8 cellular contexts compared by ENCODE assay signal in the genomic region with DNA sequence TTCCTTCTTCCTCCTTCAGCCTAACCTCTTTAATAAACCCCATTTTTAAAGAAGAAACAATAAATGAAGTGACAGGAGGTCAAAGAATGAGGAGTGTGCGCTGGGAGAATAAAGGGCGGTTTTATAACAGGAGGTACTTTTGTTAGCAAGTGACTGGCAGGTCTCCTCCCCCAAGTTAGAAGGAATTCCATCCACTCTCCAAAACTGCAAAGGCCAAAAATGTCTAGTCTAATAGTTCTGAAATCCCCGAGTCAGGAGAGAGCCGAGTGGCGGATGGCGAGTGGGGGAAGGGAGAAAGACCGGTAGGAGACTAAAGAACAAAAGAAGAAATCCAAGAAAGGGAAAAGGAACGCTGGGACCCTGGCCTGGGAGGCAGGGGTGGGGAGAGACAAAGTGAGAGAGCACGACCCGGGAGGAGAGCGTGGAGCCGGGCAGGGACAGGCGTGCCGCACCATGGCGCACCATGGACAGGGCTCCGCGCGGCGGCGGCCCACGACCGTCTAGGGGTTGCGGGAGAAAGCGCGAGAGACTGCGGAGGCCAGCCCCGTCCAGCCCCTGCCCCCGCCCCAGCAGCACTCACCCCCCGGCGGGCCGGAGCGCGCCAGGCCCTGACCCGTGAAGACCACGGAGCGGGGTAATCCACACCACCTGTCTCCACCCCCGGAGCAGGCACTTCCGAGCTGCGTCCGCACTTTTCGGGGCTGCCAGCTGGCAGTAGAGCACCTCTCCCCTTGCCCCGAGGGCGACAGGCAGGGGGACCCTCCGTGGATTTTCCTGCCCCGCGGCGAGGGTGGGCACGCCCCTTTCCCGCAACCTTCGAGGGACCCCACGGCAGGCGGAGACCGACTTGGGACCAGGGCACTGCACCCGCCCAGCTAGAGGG. TPM values are rescaled to one million over a fixed set of nuclear protein-coding genes. Genes with fewer than 3 reads are reported as not detected.
DNase-seq lines count a peak whose midpoint lies in the region; ATAC-seq, FAIRE-seq and TF ChIP-seq lines count a peak whose summit lies in the region.

No MANE protein-coding gene starts in this region.

- H3K4me3 Mint-ChIP-seq in H9 (peak overlapping the region; percentile 86 to 98), astrocyte (ENCODE audit: unreplicated experiment) (peak overlapping the region; percentile 99)

- no peak overlapping the region for H2BK20ac ChIP-seq in H9 (ENCODE audit: low read depth, low read length, poor library complexity, severe bottlenecking)

- DNase-seq in A673 (ENCODE audit: low spot score) (no peak), H9 (peak; percentile 48), astrocyte (ENCODE audit: low read depth) (peak; percentile 60), iPS-NIHi7 (ENCODE audit: extremely low spot score) (peak; percentile 35), thyroid gland (peak; percentile 8 to 15), DMS153 (lab: John Stamatoyannopoulos, UW) (no peak)

- H3K27ac Mint-ChIP-seq in H9 (no peak overlapping the region), astrocyte (ENCODE audit: unreplicated experiment) (peak overlapping the region; percentile 88)

- no peak overlapping the region for H4K8ac ChIP-seq in H9 (replicated peaks; ENCODE audit: insufficient read length, low read depth, low read length)

- H4K91ac ChIP-seq in H9 (ENCODE audit: insufficient read length, low read depth, low read length), result no peak overlapping the region

- no peak overlapping the region for H2BK120ac ChIP-seq in H9 (ENCODE audit: low read depth, low read length, poor library complexity, severe bottlenecking)

- intact Hi-C loops in A673 (cut with micrococcal nuclease; ENCODE audit: unreplicated experiment), result no loop called here
- intact Hi-C loops in thyroid gland (cut with DNase I), result no loop called here

- no peaks in the 10 kb centered on the region; a peak in 1 of 7 replicates for H3K36me3 Mint-ChIP-seq in H9 (ENCODE audit: insufficient read depth in 1 of 3, low read depth in 3 of 3)
- H3K36me3 Mint-ChIP-seq in astrocyte (ENCODE audit: low read depth, unreplicated experiment), result no peaks in the 10 kb centered on the region

- POLR2A ChIA-PET in A673 (lab: Charles Lee; ENCODE audit: low non-redundant PET), result no interaction called here

- no peaks in the 10 kb centered on the region for H3K79me1 ChIP-seq in H9 (ENCODE audit: insufficient read depth, low read depth, low read length, poor library complexity, severe bottlenecking)

- H3K4me1 ChIP-seq in A673 (ENCODE audit: insufficient read depth, low read length, poor library complexity, severe bottlenecking), result peaks cover 4% of the 10 kb centered on the region
- H3K4me1 ChIP-seq in H9 (ENCODE audit: insufficient read depth, low read length), result no peaks in the 10 kb centered on the region; the same call in 1 of the 2 replicates
- H3K4me1 ChIP-seq in astrocyte (ENCODE audit: insufficient read depth, low read length), result peaks cover 10% of the 10 kb centered on the region
- H3K4me1 ChIP-seq in thyroid gland, result peaks cover 4 to 17% of the 10 kb centered on the region in 2 donors

- H3K23me2 ChIP-seq in H9 (ENCODE audit: insufficient read length, low read depth, low read length, poor library complexity, severe bottlenecking), result peaks cover 16% of the 10 kb centered on the region

- H3K56ac ChIP-seq in H9 (ENCODE audit: insufficient read length, low read depth, low read length), result no peak overlapping the region

- peaks cover 3% of the 10 kb centered on the region; the same call in 1 of the 2 replicates for H3K79me2 ChIP-seq in H9 (ENCODE audit: insufficient read depth, low read length)
- peaks cover 82% of the 10 kb centered on the region for H3K79me2 ChIP-seq in astrocyte (ENCODE audit: insufficient read depth, low read length)

- no peak overlapping the region for H4K5ac ChIP-seq in H9 (ENCODE audit: insufficient read length, low read depth, low read length)

- CTCF ChIA-PET in A673 (lab: Charles Lee), result no interaction called here

- no peak overlapping the region for H2BK5ac ChIP-seq in H9 (ENCODE audit: insufficient read length, low read length)

- H2AFZ ChIP-seq in H9 (ENCODE audit: low read length), result no peak overlapping the region
- no peak overlapping the region for H2AFZ ChIP-seq in astrocyte (ENCODE audit: low read depth, low read length)

- H3K27me3 Mint-ChIP-seq in H9 (ENCODE audit: low read depth), result peaks cover 18% of the 10 kb centered on the region
- H3K27me3 Mint-ChIP-seq in astrocyte (ENCODE audit: low read depth, unreplicated experiment), result no peaks in the 10 kb centered on the region

- H3K9me3 Mint-ChIP-seq in H9 (peaks cover 0 to 4% of the 10 kb centered on the region in 2 experiments; a peak in 2 of 5 replicates), astrocyte (ENCODE audit: unreplicated experiment) (no peaks in the 10 kb centered on the region)

- FAIRE-seq in astrocyte (lab: Jason Lieb, UNC), result no peak

- H3K4me1 Mint-ChIP-seq in H9 (peaks cover 28 to 36% of the 10 kb centered on the region in 2 experiments), astrocyte (ENCODE audit: low read depth, unreplicated experiment) (peaks cover 19% of the 10 kb centered on the region)

- no TSS peak for BruUV-seq in A673 (replicated peaks; lab: Mats Ljungman, UMichigan)

- H3K36me3 ChIP-seq in A673 (ENCODE audit: insufficient read depth, low read length, poor library complexity, severe bottlenecking) (no peaks in the 10 kb centered on the region), astrocyte (ENCODE audit: insufficient read depth, low read length) (peaks cover 5% of the 10 kb centered on the region), thyroid gland (no peaks in the 10 kb centered on the region)

- TF ChIP-seq POLR2A in thyroid gland (IDR thresholded peaks at IDR 0.05), result no peak

- no peak overlapping the region for H2BK15ac ChIP-seq in H9 (ENCODE audit: low read depth, low read length)

- no peak overlapping the region for H3K23ac ChIP-seq in H9 (ENCODE audit: insufficient read length, low read depth, low read length)

- no peak for ATAC-seq in HG02571 (IDR thresholded peaks at IDR 0.05; ENCODE audit: unreplicated experiment)
- ATAC-seq in HG02798 (IDR thresholded peaks at IDR 0.05; ENCODE audit: poor library complexity, unreplicated experiment), result no peak

- no peak overlapping the region for H2AK5ac ChIP-seq in H9 (ENCODE audit: insufficient read length, low read length)

- no peak for TF ChIP-seq CTCF in A673 (conservative IDR thresholded peaks at IDR 0.05; ENCODE audit: low read depth, low read length)
- no peak for TF ChIP-seq CTCF in H9 (conservative IDR thresholded peaks at IDR 0.05)
- TF ChIP-seq CTCF in astrocyte (IDR thresholded peaks at IDR 0.05; ENCODE audit: insufficient read depth, low read depth, low read length), result no peak
- TF ChIP-seq CTCF in thyroid gland (IDR thresholded peaks at IDR 0.05), result no peak

- WGBS in H9 (ENCODE audit: extremely low coverage, insufficient read length, low lambda C conversion rate), result no CpG with 5 or more reads among the region's 54 CpGs
- WGBS in thyroid gland, 2 donors, result 7 to 12% methylated on average over 29 to 30 of the region's 54 CpGs

- no peak overlapping the region for H3K4ac ChIP-seq in H9 (ENCODE audit: low read depth, low read length)

- no peak overlapping the region for H2BK12ac ChIP-seq in H9 (ENCODE audit: insufficient read length, low read depth, low read length)

- no peak overlapping the region for H3K18ac ChIP-seq in H9 (ENCODE audit: insufficient read length, low read depth, low read length)

- H3K4me2 ChIP-seq in H9 (ENCODE audit: insufficient read depth, insufficient read length, low read length) (peak overlapping the region; percentile 87), astrocyte (ENCODE audit: low read length) (peak overlapping the region; percentile 88)

- H3K27me3 ChIP-seq in A673 (replicated peaks; ENCODE audit: insufficient read depth, low read depth, low read length, poor library complexity), result peaks cover 64% of the 10 kb centered on the region
- H3K27me3 ChIP-seq in H9 (ENCODE audit: insufficient read depth, low read length), result peaks cover 5% of the 10 kb centered on the region; the same call in 1 of the 2 replicates
- H3K27me3 ChIP-seq in astrocyte (ENCODE audit: insufficient read depth, low read length), result no peaks in the 10 kb centered on the region
- no peaks in the 10 kb centered on the region for H3K27me3 ChIP-seq in thyroid gland

- H3T11ph ChIP-seq in H9 (ENCODE audit: low read length), result no peak overlapping the region

- H3K9ac ChIP-seq in H9 (ENCODE audit: extremely low read depth, insufficient read length, low read length), result no peak overlapping the region
- H3K9ac ChIP-seq in astrocyte (ENCODE audit: low read length), result peak overlapping the region; percentile 98

- H4K20me1 ChIP-seq in H9 (ENCODE audit: control insufficient read depth, insufficient read depth, insufficient read length), result no peaks in the 10 kb centered on the region
- H4K20me1 ChIP-seq in astrocyte (ENCODE audit: insufficient read depth, low read length), result peaks cover 52% of the 10 kb centered on the region

- H3K4me3 ChIP-seq in A673 (ENCODE audit: low read depth, low read length, poor library complexity, severe bottlenecking) (peak overlapping the region; percentile 51), astrocyte (ENCODE audit: insufficient read depth, low read depth, low read length) (peak overlapping the region; percentile 96), thyroid gland (replicated peaks in 1 of 3) (peak overlapping the region in 1 of 3 donors; percentile 44)

- H3K27ac ChIP-seq in A673 (ENCODE audit: low read depth, low read length, poor library complexity, severe bottlenecking) (no peak overlapping the region), H9 (ENCODE audit: insufficient read length, low read depth, low read length) (no peak overlapping the region), astrocyte (ENCODE audit: low read depth, low read length) (peak overlapping the region; percentile 87), thyroid gland (peak overlapping the region in 1 of 3 donors; percentile 57)

- H3K14ac ChIP-seq in H9 (ENCODE audit: insufficient read depth, low read length), result no peak overlapping the region

- no peaks in the 10 kb centered on the region for H3K9me3 ChIP-seq in A673 (ENCODE audit: low read depth, low read length, poor library complexity, severe bottlenecking)
- H3K9me3 ChIP-seq in H9 (ENCODE audit: control insufficient read depth, low read depth, low read length), result no peaks in the 10 kb centered on the region
- no peaks in the 10 kb centered on the region for H3K9me3 ChIP-seq in astrocyte (ENCODE audit: insufficient read depth, low read depth, low read length)
- no peaks in the 10 kb centered on the region for H3K9me3 ChIP-seq in thyroid gland

RNA-seq across cellular contexts. Expression of a gene that starts 1.6 kb away (rescaled TPM):
- total RNA-seq in A673 (2021) (15.0 and 30.2 TPM in 2 replicates), H9 (2021) (35.4 and 36.2 TPM in 2 replicates), astrocyte (326 and 363 TPM in 2 replicates), thyroid gland (1 to 10 TPM in 3 of 4 donors, under 1 TPM in 1; 0.78 to 7.9 (median 3.3) TPM)

Comparison
In these comparisons a context has a peak if more than half of its experiments do, and no peak if none do; other contexts are left out.
1. DNase-seq: peak in H9 (single experiment), astrocyte (single experiment), iPS-NIHi7 (single experiment) and thyroid gland (2 of 2); none in A673 (single experiment) and DMS153 (single experiment).